10 cellular contexts compared by ENCODE assay signal in the genomic region with DNA sequence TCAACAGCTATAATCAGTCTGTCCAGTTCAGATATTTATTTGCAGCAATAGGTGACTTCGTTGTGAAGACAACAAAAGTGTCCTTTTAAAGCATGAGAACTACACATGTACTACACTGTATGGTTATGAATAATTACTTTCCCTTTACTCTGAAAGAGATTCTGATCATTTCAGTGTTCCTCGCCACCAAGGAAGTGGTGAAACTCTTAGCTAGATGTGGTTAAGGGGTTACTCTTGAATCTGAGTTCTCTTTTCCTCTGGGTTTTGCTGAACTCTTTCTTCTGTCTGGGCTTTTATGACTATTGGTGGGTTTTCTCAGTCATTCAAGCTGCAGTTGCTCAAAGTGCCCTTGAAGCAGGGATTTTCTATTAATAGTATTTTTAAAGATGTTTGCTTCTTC.
A peak's percentile ranks its signal among the peaks of the same experiment; 100 is the strongest.
DNase-seq lines count a peak whose midpoint lies in the region; ATAC-seq and TF ChIP-seq lines count a peak whose summit lies in the region.
"Had no signal": no experiment of that assay in that cellular context is flagged by ENCODE, and none has a peak within 500 bp of the region (broad histone marks: within the 10 kb centered on the region; RNA-seq: fewer than 3 reads in every experiment).

No MANE protein-coding gene starts in this region.

- peak overlapping the region; percentile 69 for H3K27ac Mint-ChIP-seq in activated naive CD8-positive, alpha-beta T cell treated with anti-CD3 and anti-CD28 coated beads for 36 hours

- TF ChIP-seq CTCF in spleen (IDR thresholded peaks at IDR 0.05 in 8 of 11, conservative IDR thresholded peaks at IDR 0.05 in 3 of 11) (no peak), upper lobe of left lung (IDR thresholded peaks at IDR 0.05) (no peak)

- H3K4me3 ChIP-seq in spleen (no peak overlapping the region), upper lobe of left lung (no peak overlapping the region)

- peaks cover 69% of the 10 kb centered on the region for H3K27me3 Mint-ChIP-seq in activated naive CD8-positive, alpha-beta T cell treated with anti-CD3 and anti-CD28 coated beads for 36 hours

- H3K4me1 ChIP-seq in spleen: peaks cover 0 to 24% (median 13%) of the 10 kb centered on the region in 6 donors
- peaks cover 0 to 8% (median 0%) of the 10 kb centered on the region in 4 donors for H3K4me1 ChIP-seq in upper lobe of left lung

- H3K4me3 Mint-ChIP-seq in activated naive CD8-positive, alpha-beta T cell treated with anti-CD3 and anti-CD28 coated beads for 36 hours: peak overlapping the region; percentile 67

- H3K4me1 Mint-ChIP-seq in activated naive CD8-positive, alpha-beta T cell treated with anti-CD3 and anti-CD28 coated beads for 36 hours: peaks cover 34% of the 10 kb centered on the region

- TF ChIP-seq POLR2A in spleen (IDR thresholded peaks at IDR 0.05) (no peak), upper lobe of left lung (IDR thresholded peaks at IDR 0.05) (no peak)

- no peak for TF ChIP-seq EP300 in upper lobe of left lung (IDR thresholded peaks at IDR 0.05)

- peak; percentile 99 for ATAC-seq in GM18511 (IDR thresholded peaks at IDR 0.05; ENCODE audit: unreplicated experiment)
- peak; percentile 98 for ATAC-seq in GM21381 (IDR thresholded peaks at IDR 0.05; ENCODE audit: unreplicated experiment)
- ATAC-seq in HG03378 (IDR thresholded peaks at IDR 0.05; ENCODE audit: unreplicated experiment): peak; percentile 99
- ATAC-seq in upper lobe of left lung (ENCODE audit: low FRiP score in 2 of 2): no peak

- H3K27ac ChIP-seq in spleen (peak overlapping the region in 1 of 8 donors; percentile 16), upper lobe of left lung (no peak overlapping the region)

- H3K27me3 ChIP-seq in spleen (replicated peaks in 1 of 7): no peaks in the 10 kb centered on the region
- H3K27me3 ChIP-seq in upper lobe of left lung: no peaks in the 10 kb centered on the region

- H3K36me3 Mint-ChIP-seq in activated naive CD8-positive, alpha-beta T cell treated with anti-CD3 and anti-CD28 coated beads for 36 hours: no peaks in the 10 kb centered on the region

- H3K36me3 ChIP-seq in spleen: no peaks in the 10 kb centered on the region
- H3K36me3 ChIP-seq in upper lobe of left lung: no peaks in the 10 kb centered on the region

- 13 to 31% (median 18%) methylated on average over 2 of the region's 2 CpGs for WGBS in spleen, 5 donors
- WGBS in upper lobe of left lung, 2 donors: 31 to 41% methylated on average over 2 of the region's 2 CpGs

- peak; percentile 38 for DNase-seq in activated naive CD8-positive, alpha-beta T cell treated with anti-CD3 and anti-CD28 coated beads for 36 hours
- DNase-seq in spleen (no peak), upper lobe of left lung (no peak), NCI-H1092 treated with DMSO at 0.1 percent for 48 hours (lab: John Stamatoyannopoulos, UW) (no peak), globus pallidus (ENCODE audit: low spot score) (no peak)
- DNase-seq: GOT3, islet precursor cell had no signal

- H3K9me3 ChIP-seq in spleen (no peaks in the 10 kb centered on the region), upper lobe of left lung (no peaks in the 10 kb centered on the region)

- intact Hi-C loops in spleen (cut with DNase I; ENCODE audit: low total_unique reads): no loop called here

- peaks cover 2% of the 10 kb centered on the region for H3K9me3 Mint-ChIP-seq in activated naive CD8-positive, alpha-beta T cell treated with anti-CD3 and anti-CD28 coated beads for 36 hours

Comparison
In these comparisons a context has a peak if more than half of its experiments do, and no peak if none do; other contexts are left out.
1. ATAC-seq: peak in GM18511 (single experiment), GM21381 (single experiment) and HG03378 (single experiment); none in upper lobe of left lung (0 of 2).